Comparison of ENCODE assay signal across 8 cellular contexts in genomic region chr19:13154241-13154778, GRCh38.
DNase-seq lines count a peak whose midpoint lies in the region; ATAC-seq and TF ChIP-seq lines count a peak whose summit lies in the region.

No MANE protein-coding gene starts in this region.

- DNase-seq in CMK (ENCODE audit: low read depth) (peak; percentile 42), SW480 (ENCODE audit: low spot score) (peak; percentile 84), astrocyte of the cerebellum (ENCODE audit: low read depth) (peak; percentile 69), hepatic stellate cell (ENCODE audit: low spot score) (peak; percentile 89), retinal pigment epithelial cell (ENCODE audit: low read depth) (peak; percentile 47), iPS-NIHi11 (ENCODE audit: low spot score) (no peak)

- no peak for ATAC-seq in HG03039 (IDR thresholded peaks at IDR 0.05; ENCODE audit: unreplicated experiment)

- in situ Hi-C loops in astrocyte of the cerebellum (cut with HindIII; ENCODE audit: low sequenced_read_pairs): no loop called here

- H3K4me3 ChIP-seq in HUES48 (ENCODE audit: low read depth, low read length): peak overlapping the region; percentile 86
- H3K4me3 ChIP-seq in astrocyte of the cerebellum (ENCODE audit: low read depth, low read length): peak overlapping the region; percentile 89
- H3K4me3 ChIP-seq in retinal pigment epithelial cell (ENCODE audit: low read length): peak overlapping the region; percentile 99

- H3K36me3 ChIP-seq in HUES48 (ENCODE audit: control insufficient read depth, insufficient read depth, low read length): 0 out of 2 replicates have a peak, but pooled peaks cover 3% of the 10 kb centered on the region

- peak overlapping the region; percentile 97 for H3K9ac ChIP-seq in HUES48 (ENCODE audit: low read depth, low read length)

- H3K27ac ChIP-seq in HUES48 (ENCODE audit: low read depth, low read length): peak overlapping the region; percentile 100

- TF ChIP-seq CTCF in astrocyte of the cerebellum (IDR thresholded peaks at IDR 0.05; ENCODE audit: low read depth, low read length, missing control alignments): no peak
- TF ChIP-seq CTCF in retinal pigment epithelial cell (conservative IDR thresholded peaks at IDR 0.05; ENCODE audit: low read depth, low read length): no peak

- no peaks in the 10 kb centered on the region for H3K9me3 ChIP-seq in HUES48 (ENCODE audit: control insufficient read depth, insufficient read depth, low read length)

- H3K27me3 ChIP-seq in HUES48 (ENCODE audit: control insufficient read depth, insufficient read depth, low read length): no peaks in the 10 kb centered on the region

- peaks cover 5% of the 10 kb centered on the region for H3K4me1 ChIP-seq in HUES48 (ENCODE audit: control insufficient read depth, insufficient read depth, low read length)
